In the genomic region with DNA sequence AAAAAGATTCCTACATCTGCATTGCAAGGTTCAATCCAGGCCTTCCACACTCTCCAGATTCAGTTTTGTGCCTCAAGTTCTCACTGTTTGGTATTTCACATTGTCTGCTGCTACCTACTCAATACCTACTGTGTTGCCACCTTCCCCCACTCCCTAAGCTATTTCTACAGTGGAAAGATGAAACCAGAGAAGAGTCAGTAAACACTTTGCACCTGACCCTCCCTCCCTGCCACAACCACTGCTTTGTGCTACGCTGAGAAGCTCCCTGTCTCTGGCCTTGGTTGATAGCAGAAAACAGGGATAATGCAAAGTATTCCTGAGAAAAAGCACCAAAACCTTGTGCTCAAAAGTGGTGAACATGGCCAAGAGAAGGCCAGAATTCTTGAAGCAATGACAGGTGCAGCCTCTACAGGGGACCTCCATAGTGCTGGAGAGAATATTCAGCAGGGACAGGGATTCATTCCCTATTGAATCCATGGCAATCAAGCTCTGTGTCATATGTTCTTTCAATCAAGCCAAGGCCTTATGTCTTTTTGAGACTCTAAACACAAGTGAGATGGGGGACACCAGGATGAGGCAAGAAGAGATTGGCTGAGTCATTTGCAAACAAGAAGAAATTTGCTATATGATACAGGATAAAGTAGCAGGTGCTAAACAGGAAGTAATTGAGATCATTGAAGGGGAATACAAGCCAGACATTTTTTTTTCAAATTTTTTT, we compare ENCODE assay signal across 16 cellular contexts.
DNase-seq lines count a peak whose midpoint lies in the region; ATAC-seq and TF ChIP-seq lines count a peak whose summit lies in the region.
"Had no signal": no experiment of that assay in that cellular context is flagged by ENCODE, and none has a peak within 500 bp of the region (broad histone marks: within the 10 kb centered on the region; RNA-seq: fewer than 3 reads in every experiment).

No MANE protein-coding gene starts in this region.

- H3K4me3 ChIP-seq in CD8-positive, alpha-beta T cell (ENCODE audit: low read depth, low read length) = no peak overlapping the region

- H3K4me1 Mint-ChIP-seq in WTC11 = peaks cover 10% of the 10 kb centered on the region
- no peaks in the 10 kb centered on the region for H3K4me1 Mint-ChIP-seq in CD8-positive, alpha-beta T cell (ENCODE audit: low read depth)
- H3K4me1 Mint-ChIP-seq in activated naive CD4-positive, alpha-beta T cell treated with anti-CD3 and anti-CD28 coated beads for 36 hours (ENCODE audit: low read depth) = peaks cover 10% of the 10 kb centered on the region

- H3K27me3 Mint-ChIP-seq in WTC11 (ENCODE audit: low read depth) = no peaks in the 10 kb centered on the region
- H3K27me3 Mint-ChIP-seq in CD8-positive, alpha-beta T cell (ENCODE audit: low read depth) = peaks cover 2% of the 10 kb centered on the region
- H3K27me3 Mint-ChIP-seq in activated naive CD4-positive, alpha-beta T cell treated with anti-CD3 and anti-CD28 coated beads for 36 hours (ENCODE audit: low read depth) = no peaks in the 10 kb centered on the region
- H3K27me3 Mint-ChIP-seq: CD4-positive, alpha-beta T cell; T-cell had no signal

- no peak overlapping the region for H3K27ac Mint-ChIP-seq in WTC11
- H3K27ac Mint-ChIP-seq in CD8-positive, alpha-beta T cell = no peak overlapping the region
- H3K27ac Mint-ChIP-seq in activated naive CD4-positive, alpha-beta T cell treated with anti-CD3 and anti-CD28 coated beads for 36 hours = no peak overlapping the region
- H3K27ac Mint-ChIP-seq: CD4-positive, alpha-beta T cell; T-cell had no signal

- intact Hi-C loops in CD8-positive, alpha-beta T cell (cut with DNase I, micrococcal nuclease) = no loop called here
- intact Hi-C loops in activated naive CD4-positive, alpha-beta T cell treated with anti-CD3 and anti-CD28 coated beads for 36 hours (cut with micrococcal nuclease) = loop anchor here (1.0 kb wide), 1 partner anchor 16 kb away; no protein-coding TSS in a partner anchor

- peaks cover 4% of the 10 kb centered on the region for H3K9me3 Mint-ChIP-seq in WTC11
- peaks cover 2% of the 10 kb centered on the region for H3K9me3 Mint-ChIP-seq in CD8-positive, alpha-beta T cell
- no peaks in the 10 kb centered on the region for H3K9me3 Mint-ChIP-seq in activated naive CD4-positive, alpha-beta T cell treated with anti-CD3 and anti-CD28 coated beads for 36 hours
- H3K9me3 Mint-ChIP-seq: activated T-cell treated with anti-CD3 and anti-CD28 coated beads, Interleukin-2, amount 50 U/mL, for 4 hours; T-cell had no signal

- H3K4me3 Mint-ChIP-seq in WTC11 = no peak overlapping the region
- H3K4me3 Mint-ChIP-seq in CD8-positive, alpha-beta T cell = no peak overlapping the region
- H3K4me3 Mint-ChIP-seq in activated naive CD4-positive, alpha-beta T cell treated with anti-CD3 and anti-CD28 coated beads for 36 hours = no peak overlapping the region
- H3K4me3 Mint-ChIP-seq: activated T-cell treated with anti-CD3 and anti-CD28 coated beads, Interleukin-2, amount 50 U/mL, for 4 hours; CD4-positive, alpha-beta T cell; T-cell had no signal

- no peaks in the 10 kb centered on the region for H3K27me3 ChIP-seq in CD8-positive, alpha-beta T cell (ENCODE audit: insufficient read depth, low read length)

- peak; percentile 10 for DNase-seq in NCI-H187 treated with DMSO at 0.1 percent for 48 hours (lab: John Stamatoyannopoulos, UW)
- DNase-seq in NCI-H187 (lab: John Stamatoyannopoulos, UW) = no peak
- DNase-seq in NCI-H1092 (lab: John Stamatoyannopoulos, UW) = peak; percentile 9
- peak; percentile 27 for DNase-seq in NCI-H526 treated with DMSO at 0.1 percent for 48 hours (lab: John Stamatoyannopoulos, UW)
- DNase-seq in kidney tubule cell (ENCODE audit: low spot score) = peak; percentile 10
- DNase-seq in WTC11 (ENCODE audit: low spot score) = no peak
- no peak for DNase-seq in CD8-positive, alpha-beta T cell
- DNase-seq in activated naive CD4-positive, alpha-beta T cell treated with anti-CD3 and anti-CD28 coated beads for 36 hours = no peak
- DNase-seq: activated T-cell treated with anti-CD3 and anti-CD28 coated beads, Interleukin-2, amount 50 U/mL, for 4 hours; amniotic stem cell; CD4-positive, alpha-beta T cell; GDM1; NCI-H2081 treated with DMSO at 0.1 percent for 48 hours; occipital lobe; stimulated activated naive CD4-positive, alpha-beta T cell; T-cell had no signal

- peaks cover 2% of the 10 kb centered on the region; the same call in 1 of the 2 replicates for H3K36me3 Mint-ChIP-seq in WTC11
- H3K36me3 Mint-ChIP-seq in CD8-positive, alpha-beta T cell = no peaks in the 10 kb centered on the region
- H3K36me3 Mint-ChIP-seq in activated naive CD4-positive, alpha-beta T cell treated with anti-CD3 and anti-CD28 coated beads for 36 hours (ENCODE audit: low read depth) = no peaks in the 10 kb centered on the region
- H3K36me3 Mint-ChIP-seq: T-cell had no signal

- CTCF ChIA-PET in WTC11 (lab: Charles Lee) = no interaction called here
- CTCF ChIA-PET in CD8-positive, alpha-beta T cell (lab: Charles Lee) = no interaction called here
- CTCF ChIA-PET in activated naive CD4-positive, alpha-beta T cell treated with anti-CD3 and anti-CD28 coated beads for 36 hours (lab: Charles Lee) = no interaction called here

- H3K36me3 ChIP-seq in CD8-positive, alpha-beta T cell (ENCODE audit: insufficient read depth, low read length) = no peaks in the 10 kb centered on the region

- no peak for TF ChIP-seq CTCF in WTC11 (IDR thresholded peaks at IDR 0.05)
- TF ChIP-seq CTCF in CD8-positive, alpha-beta T cell (IDR thresholded peaks at IDR 0.05) = no peak

- no peak overlapping the region for H3K27ac ChIP-seq in CD8-positive, alpha-beta T cell (ENCODE audit: low read depth, low read length)

- POLR2A ChIA-PET in WTC11 (lab: Charles Lee) = interaction anchor here (0.5 kb wide), 1 partner anchor 70 kb away, joined by 3 read pairs; no protein-coding TSS in a partner anchor
- POLR2A ChIA-PET in CD8-positive, alpha-beta T cell (lab: Charles Lee) = interaction anchor here (0.5 to 0.8 kb wide), 2 partner anchors 70 to 97 kb away, joined by 3 read pairs; no protein-coding TSS in a partner anchor

- H3K4me1 ChIP-seq in CD8-positive, alpha-beta T cell (ENCODE audit: insufficient read depth, low read length) = no peaks in the 10 kb centered on the region

- no peaks in the 10 kb centered on the region for H3K9me3 ChIP-seq in CD8-positive, alpha-beta T cell (ENCODE audit: low read length)

- no peak for ATAC-seq in WTC11
- no peak for ATAC-seq in CD8-positive, alpha-beta T cell
- ATAC-seq: T-cell had no signal

TF ChIP-seq in WTC11, 78 proteins besides CTCF, POLR2A, EP300 and RAD21:
- no peak for TF ChIP-seq ZNF232 (CRISPR knock-in tag; IDR thresholded peaks at IDR 0.05)
- TF ChIP-seq SP1 (CRISPR knock-in tag; conservative IDR thresholded peaks at IDR 0.05) = no peak
- no peak for TF ChIP-seq ZNF219 (CRISPR knock-in tag; IDR thresholded peaks at IDR 0.05; ENCODE audit: borderline replicate concordance)
- TF ChIP-seq ZNF423 (CRISPR knock-in tag; IDR thresholded peaks at IDR 0.05) = no peak
- TF ChIP-seq, protein P1, sequence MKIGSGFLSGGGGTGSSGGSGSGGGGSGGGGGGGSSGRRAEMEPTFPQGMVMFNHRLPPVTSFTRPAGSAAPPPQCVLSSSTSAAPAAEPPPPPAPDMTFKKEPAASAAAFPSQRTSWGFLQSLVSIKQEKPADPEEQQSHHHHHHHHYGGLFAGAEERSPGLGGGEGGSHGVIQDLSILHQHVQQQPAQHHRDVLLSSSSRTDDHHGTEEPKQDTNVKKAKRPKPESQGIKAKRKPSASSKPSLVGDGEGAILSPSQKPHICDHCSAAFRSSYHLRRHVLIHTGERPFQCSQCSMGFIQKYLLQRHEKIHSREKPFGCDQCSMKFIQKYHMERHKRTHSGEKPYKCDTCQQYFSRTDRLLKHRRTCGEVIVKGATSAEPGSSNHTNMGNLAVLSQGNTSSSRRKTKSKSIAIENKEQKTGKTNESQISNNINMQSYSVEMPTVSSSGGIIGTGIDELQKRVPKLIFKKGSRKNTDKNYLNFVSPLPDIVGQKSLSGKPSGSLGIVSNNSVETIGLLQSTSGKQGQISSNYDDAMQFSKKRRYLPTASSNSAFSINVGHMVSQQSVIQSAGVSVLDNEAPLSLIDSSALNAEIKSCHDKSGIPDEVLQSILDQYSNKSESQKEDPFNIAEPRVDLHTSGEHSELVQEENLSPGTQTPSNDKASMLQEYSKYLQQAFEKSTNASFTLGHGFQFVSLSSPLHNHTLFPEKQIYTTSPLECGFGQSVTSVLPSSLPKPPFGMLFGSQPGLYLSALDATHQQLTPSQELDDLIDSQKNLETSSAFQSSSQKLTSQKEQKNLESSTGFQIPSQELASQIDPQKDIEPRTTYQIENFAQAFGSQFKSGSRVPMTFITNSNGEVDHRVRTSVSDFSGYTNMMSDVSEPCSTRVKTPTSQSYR (CRISPR knock-in tag; IDR thresholded peaks at IDR 0.05) = no peak
- no peak for TF ChIP-seq ZNF263 (CRISPR knock-in tag; IDR thresholded peaks at IDR 0.05; ENCODE audit: low read depth)

Comparison
In these comparisons a context has a peak if more than half of its experiments do, and no peak if none do; other contexts are left out.
1. DNase-seq: peak in NCI-H187 treated with DMSO at 0.1 percent for 48 hours (single experiment), NCI-H1092 (single experiment), NCI-H526 treated with DMSO at 0.1 percent for 48 hours (single experiment) and kidney tubule cell (single experiment); none in NCI-H187 (0 of 2), WTC11 (single experiment), CD8-positive, alpha-beta T cell (0 of 7) and activated naive CD4-positive, alpha-beta T cell treated with anti-CD3 and anti-CD28 coated beads for 36 hours (single experiment).